Comparison of ENCODE assay signal across 9 cellular contexts in the genomic region with DNA sequence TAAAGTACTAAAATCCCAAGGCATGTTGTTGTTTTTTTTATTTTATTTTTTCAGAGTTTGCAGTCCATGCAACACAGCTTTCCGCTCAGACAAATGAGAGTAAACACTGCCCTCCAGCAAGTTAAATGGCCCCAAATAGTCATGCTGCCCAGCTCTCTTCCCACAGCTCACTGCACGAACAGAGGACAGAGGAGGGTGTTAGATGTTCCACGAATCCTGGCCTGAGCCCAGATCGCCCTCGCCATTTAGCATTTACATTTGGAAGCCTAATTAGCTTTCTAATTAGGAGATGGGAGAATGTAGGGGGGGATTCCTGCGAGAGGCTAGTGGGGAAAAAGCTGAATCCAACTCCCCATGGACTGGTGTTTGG. TPM values are rescaled to one million over a fixed set of nuclear protein-coding genes. Genes with fewer than 3 reads are reported as not detected.
A peak's percentile ranks its signal among the peaks of the same experiment; 100 is the strongest.
DNase-seq lines count a peak whose midpoint lies in the region; ATAC-seq, FAIRE-seq and TF ChIP-seq lines count a peak whose summit lies in the region.
"Had no signal": no experiment of that assay in that cellular context is flagged by ENCODE, and none has a peak within 500 bp of the region (broad histone marks: within the 10 kb centered on the region; RNA-seq: fewer than 3 reads in every experiment).

No MANE protein-coding gene starts in this region.

- H3K79me2 ChIP-seq in H1 (ENCODE audit: control insufficient read depth in 1 of 2, insufficient read depth in 2 of 2, low read length in 2 of 2) = no peaks in the 10 kb centered on the region

- peaks cover 3% of the 10 kb centered on the region for H3K36me3 Mint-ChIP-seq in CD4-positive, CD25-positive, alpha-beta regulatory T cell

- H2AFZ ChIP-seq in H1 (ENCODE audit: low read length) = peak overlapping the region; percentile 56

- TF ChIP-seq EP300 in H1 (IDR thresholded peaks at IDR 0.05; ENCODE audit: borderline replicate concordance in 1 of 2, low read depth in 2 of 2, low read length in 2 of 2) = no peak

- H2BK20ac ChIP-seq in H1 (ENCODE audit: low read length) = no peak overlapping the region

- H4K20me1 ChIP-seq in H1 (replicated peaks in 1 of 2; ENCODE audit: control insufficient read depth in 1 of 2, insufficient read depth in 2 of 2, low read length in 2 of 2) = peaks cover 0 to 5% of the 10 kb centered on the region in 2 experiments

- intact Hi-C loops in pancreas (cut with DNase I) = no loop called here
- intact Hi-C loops in right lobe of liver (cut with DNase I) = no loop called here

- DNase-seq in CD4-positive, CD25-positive, alpha-beta regulatory T cell = no peak
- DNase-seq in H1 (ENCODE audit: low read depth in 1 of 2, low spot score in 2 of 2) (no peak), nucleus accumbens (lab: John Stamatoyannopoulos, UW) (peak in 39 of 56 donors; percentile 3 to 55 (median 19)), GM12892 (ENCODE audit: insufficient read length) (no peak), pancreas (no peak), right lobe of liver (no peak)

- no peak for TF ChIP-seq POLR2A in H1 (IDR thresholded peaks at IDR 0.05; ENCODE audit: control extremely low read depth in 1 of 2, low read depth in 2 of 2, low read length in 2 of 2)
- no peak for TF ChIP-seq POLR2A in GM12892 (IDR thresholded peaks at IDR 0.05; ENCODE audit: low read depth, low read length)
- no peak for TF ChIP-seq POLR2A in right lobe of liver (IDR thresholded peaks at IDR 0.05)

- H3K79me1 ChIP-seq in H1 (ENCODE audit: low read depth, low read length) = no peaks in the 10 kb centered on the region

- H3K9me3 ChIP-seq in CD4-positive, CD25-positive, alpha-beta regulatory T cell (ENCODE audit: control insufficient read depth in 2 of 2, low read length in 2 of 2) = no peaks in the 10 kb centered on the region
- H3K9me3 ChIP-seq in HUES64 (ENCODE audit: insufficient read depth, low read depth, low read length) (no peaks in the 10 kb centered on the region), H1 (ENCODE audit: insufficient read depth in 2 of 2, low read depth in 1 of 2, low read length in 1 of 2) (no peaks in the 10 kb centered on the region), pancreas (no peaks in the 10 kb centered on the region), right lobe of liver (no peaks in the 10 kb centered on the region)

- H3K27me3 ChIP-seq in CD4-positive, CD25-positive, alpha-beta regulatory T cell (ENCODE audit: control insufficient read depth, insufficient read depth, low read length) = peaks cover 11% of the 10 kb centered on the region
- H3K27me3 ChIP-seq in HUES64 (ENCODE audit: insufficient read depth, low read length) = peaks cover 49% of the 10 kb centered on the region
- peaks cover 8 to 36% (median 29%) of the 10 kb centered on the region in 4 experiments; a peak in 6 of 7 replicates for H3K27me3 ChIP-seq in H1 (replicated peaks in 1 of 4; ENCODE audit: control insufficient read depth in 3 of 4, extremely low read depth in 1 of 4, insufficient read depth in 3 of 4, low read length in 3 of 4)
- no peaks in the 10 kb centered on the region for H3K27me3 ChIP-seq in pancreas
- peaks cover 0 to 4% of the 10 kb centered on the region in 2 donors for H3K27me3 ChIP-seq in right lobe of liver

- peak overlapping the region in 1 of 3 donors; percentile 38 for H3K27ac Mint-ChIP-seq in CD4-positive, CD25-positive, alpha-beta regulatory T cell

- H3K23ac ChIP-seq in H1 (ENCODE audit: insufficient read length) = no peak overlapping the region

- TF ChIP-seq RAD21 in H1 (IDR thresholded peaks at IDR 0.05 in 1 of 2, conservative IDR thresholded peaks at IDR 0.05 in 1 of 2; ENCODE audit: low read depth in 2 of 2, low read length in 2 of 2) = no peak

- H2AK5ac ChIP-seq in H1 (ENCODE audit: low read depth, low read length) = no peak overlapping the region

- no peak overlapping the region for H2BK120ac ChIP-seq in H1 (replicated peaks; ENCODE audit: low read depth, low read length)

- H3K27ac ChIP-seq in CD4-positive, CD25-positive, alpha-beta regulatory T cell (ENCODE audit: insufficient read depth, low read length, poor library complexity, severe bottlenecking) = no peak overlapping the region
- H3K27ac ChIP-seq in HUES64 (ENCODE audit: low read depth, low read length) (no peak overlapping the region), H1 (ENCODE audit: low read depth, low read length) (no peak overlapping the region), pancreas (no peak overlapping the region), right lobe of liver (no peak overlapping the region)
- H3K27ac ChIP-seq: VCaP had no signal

- no peak for ATAC-seq in CD4-positive, CD25-positive, alpha-beta regulatory T cell (ENCODE audit: low read depth in 2 of 2)
- ATAC-seq in HG02588 (IDR thresholded peaks at IDR 0.05; ENCODE audit: unreplicated experiment) (no peak), pancreas (no peak), right lobe of liver (no peak)

- H3K9ac ChIP-seq in HUES64 (ENCODE audit: low read depth, low read length) (no peak overlapping the region), H1 (replicated peaks in 1 of 4; ENCODE audit: extremely low read depth in 1 of 4, low read depth in 3 of 4, low read length in 3 of 4) (no peak overlapping the region)

- H3K27me3 Mint-ChIP-seq in CD4-positive, CD25-positive, alpha-beta regulatory T cell = peaks cover 37% of the 10 kb centered on the region

- H2BK12ac ChIP-seq in H1 (ENCODE audit: low read depth, low read length) = no peak overlapping the region

- H3K23me2 ChIP-seq in H1 (ENCODE audit: low read depth, low read length) = peaks cover 17% of the 10 kb centered on the region

- H3K9me3 Mint-ChIP-seq in CD4-positive, CD25-positive, alpha-beta regulatory T cell = no peaks in the 10 kb centered on the region

- H3K36me3 ChIP-seq in CD4-positive, CD25-positive, alpha-beta regulatory T cell (ENCODE audit: control insufficient read depth, insufficient read depth, low read length) = no peaks in the 10 kb centered on the region
- H3K36me3 ChIP-seq in HUES64 (ENCODE audit: insufficient read depth, low read length) (no peaks in the 10 kb centered on the region), H1 (ENCODE audit: control insufficient read depth in 2 of 4, insufficient read depth in 4 of 4, low read length in 3 of 4) (no peaks in the 10 kb centered on the region), pancreas (no peaks in the 10 kb centered on the region), right lobe of liver (no peaks in the 10 kb centered on the region)

- H4K8ac ChIP-seq in H1 (ENCODE audit: extremely low read depth, insufficient read depth, low read length) = no peak overlapping the region

- H2BK15ac ChIP-seq in H1 (ENCODE audit: low read length) = no peak overlapping the region

- WGBS in HUES64 = 26% methylated on average over 6 of the region's 6 CpGs
- 21% methylated on average over 6 of the region's 6 CpGs; no CpG with 5 or more reads in 1 of the 2 experiments for WGBS in H1 (ENCODE audit: extremely low coverage in 1 of 2, insufficient coverage in 1 of 2, insufficient read length in 1 of 2, insufficient replicate concordance in 2 of 2, low coverage in 1 of 2, low lambda C conversion rate in 2 of 2, missing lambda C conversion rate in 1 of 2), 2 experiments
- 61 to 62% methylated on average over 6 of the region's 6 CpGs for WGBS in pancreas, 2 donors
- WGBS in right lobe of liver (ENCODE audit: insufficient coverage, low coverage, low lambda C conversion rate, missing lambda C conversion rate) = 62% methylated on average over 6 of the region's 6 CpGs

- H3K18ac ChIP-seq in H1 (ENCODE audit: extremely low read depth, low read length) = no peak overlapping the region

- H2BK5ac ChIP-seq in H1 (ENCODE audit: low read depth, low read length) = no peak overlapping the region

- H3K4ac ChIP-seq in H1 (replicated peaks; ENCODE audit: insufficient read length, low read depth, low read length) = no peak overlapping the region

- POLR2A ChIA-PET in H1 (lab: Charles Lee; ENCODE audit: partially characterized antibody) = interaction anchor here (1.0 to 1.1 kb wide), 2 partner anchors 50 to 290 kb away, joined by 3 read pairs; a partner anchor contains a TSS

- H3K4me1 ChIP-seq in CD4-positive, CD25-positive, alpha-beta regulatory T cell (ENCODE audit: control insufficient read depth, insufficient read depth, low read length, poor library complexity, severe bottlenecking) = peaks cover 28% of the 10 kb centered on the region
- H3K4me1 ChIP-seq in HUES64 (ENCODE audit: insufficient read depth, low read length) = peaks cover 10% of the 10 kb centered on the region; the same call in 1 of the 2 replicates
- H3K4me1 ChIP-seq in H1 (replicated peaks in 1 of 4; ENCODE audit: control insufficient read depth in 3 of 4, insufficient read depth in 4 of 4, low read length in 3 of 4) = peaks cover 6 to 10% (median 8%) of the 10 kb centered on the region in 4 experiments
- peaks cover 0 to 6% (median 4%) of the 10 kb centered on the region in 3 donors for H3K4me1 ChIP-seq in pancreas
- H3K4me1 ChIP-seq in right lobe of liver = peaks cover 0 to 20% (median 3%) of the 10 kb centered on the region in 4 donors

- H3K4me2 ChIP-seq in H1 (ENCODE audit: insufficient read depth in 1 of 2, low read depth in 2 of 2, low read length in 2 of 2) = peak overlapping the region; percentile 86 to 98

- peak overlapping the region in 3 of 4 donors; percentile 72 to 88 (median 74) for H3K4me3 Mint-ChIP-seq in CD4-positive, CD25-positive, alpha-beta regulatory T cell

- no peak overlapping the region for H4K5ac ChIP-seq in H1 (ENCODE audit: insufficient read length, low read depth, low read length)

- no peak overlapping the region for H3K14ac ChIP-seq in H1 (ENCODE audit: insufficient read length)

- TF ChIP-seq CTCF in H1 (IDR thresholded peaks at IDR 0.05; ENCODE audit: control extremely low read depth in 1 of 3, insufficient read depth in 1 of 3, low read depth in 1 of 3, low read length in 3 of 3) = no peak
- no peak for TF ChIP-seq CTCF in pancreas (IDR thresholded peaks at IDR 0.05)
- TF ChIP-seq CTCF in right lobe of liver (IDR thresholded peaks at IDR 0.05) = no peak

- FAIRE-seq in H1 (lab: Jason Lieb, UNC) (no peak), GM12892 (lab: Jason Lieb, UNC) (no peak), pancreas (lab: Jason Lieb, UNC) (no peak)

- CTCF ChIA-PET in H1 (lab: Charles Lee; ENCODE audit: partially characterized antibody) = interaction anchor here (0.7 to 2.1 kb wide), 4 partner anchors 14 to 290 kb away, joined by 3 to 6 read pairs (median 4); a partner anchor contains a TSS

- H3K4me3 ChIP-seq in CD4-positive, CD25-positive, alpha-beta regulatory T cell (ENCODE audit: low read depth, low read length) = peak overlapping the region; percentile 63
- peak overlapping the region; percentile 55 for H3K4me3 ChIP-seq in HUES64 (ENCODE audit: low read length)
- peak overlapping the region in 3 of 4 experiments; percentile 19 to 70 (median 34); a peak in 5 of 8 replicates for H3K4me3 ChIP-seq in H1 (ENCODE audit: extremely low read depth in 1 of 4, insufficient read depth in 2 of 4, low read depth in 3 of 4, low read length in 4 of 4)
- peak overlapping the region in 1 of 4 donors; percentile 66 for H3K4me3 ChIP-seq in pancreas
- no peak overlapping the region for H3K4me3 ChIP-seq in right lobe of liver

- H3K4me1 Mint-ChIP-seq in CD4-positive, CD25-positive, alpha-beta regulatory T cell = peaks cover 9 to 31% (median 22%) of the 10 kb centered on the region in 4 donors

- no peak overlapping the region for H3K56ac ChIP-seq in H1 (replicated peaks; ENCODE audit: insufficient read length, low read depth, low read length)

- no peak overlapping the region for H4K91ac ChIP-seq in H1 (replicated peaks; ENCODE audit: insufficient read length, low read length)

RNA-seq across cellular contexts. Expression of a gene that starts 1.9 kb away (rescaled TPM):
- total RNA-seq in CD4-positive, CD25-positive, alpha-beta regulatory T cell = 0.67 TPM
- under 1 TPM in 2 of 4 donors, not detected in 2; 0.16 to 0.26 TPM for polyA plus RNA-seq in CD4-positive, CD25-positive, alpha-beta regulatory T cell
- polyA plus RNA-seq in HUES64 (2013, experiment 1 of 2) = not detected
- polyA plus RNA-seq in HUES64 (2013, experiment 2 of 2) = not detected
- not detected in 2 replicates for total RNA-seq in H1 (2021; fragmentation: NEBNext Ultra II Directional; extraction: Animal tissue kit (Norgen Biotek cat#: 25700))
- polyA plus RNA-seq in H1 (2011; rRNA removed) (not detected in 2 replicates), pancreas (under 1 TPM; 0.42 to 0.77 TPM)
- polyA plus RNA-seq in H1 (2011; cell fraction: cytosol; rRNA removed) = 0.03 TPM
- polyA plus RNA-seq in H1 (2011; cell fraction: nucleus; rRNA removed) = 0.16 TPM
- polyA plus RNA-seq in H1 (2012, experiment 1 of 2) = not detected in 4 replicates
- not detected for polyA plus RNA-seq in H1 (2012, experiment 2 of 2)
- polyA plus RNA-seq in H1 (2013, experiment 1 of 2) = not detected
- 0.02 TPM for polyA plus RNA-seq in H1 (2013, experiment 2 of 2)
- polyA minus RNA-seq in H1 (2011; rRNA and poly(A)+ RNA removed) = not detected in 2 replicates
- not detected for polyA minus RNA-seq in H1 (2011; cell fraction: cytosol; rRNA and poly(A)+ RNA removed)
- polyA minus RNA-seq in H1 (2011; cell fraction: nucleus; rRNA and poly(A)+ RNA removed) = not detected
- 1.5 TPM for polyA plus RNA-seq in GM12892 (2012; ENCODE audit: missing spikeins)
- total RNA-seq in pancreas (under 1 TPM in 4 of 6 donors, not detected in 2; 0.06 to 0.37 (median 0.24) TPM), right lobe of liver (under 1 TPM in 4 of 6 experiments, not detected in 2; 0.06 to 0.55 (median 0.12) TPM)

Comparison
In these comparisons a context has a peak if more than half of its experiments do, and no peak if none do; other contexts are left out.
1. DNase-seq: peak in nucleus accumbens (39 of 56); none in CD4-positive, CD25-positive, alpha-beta regulatory T cell (0 of 3), H1 (0 of 2), GM12892 (single experiment), pancreas (0 of 6) and right lobe of liver (0 of 3).
2. H3K4me3 ChIP-seq: peak in CD4-positive, CD25-positive, alpha-beta regulatory T cell (single experiment), HUES64 (single experiment) and H1 (3 of 4); none in right lobe of liver (0 of 3).